In the genomic region with DNA sequence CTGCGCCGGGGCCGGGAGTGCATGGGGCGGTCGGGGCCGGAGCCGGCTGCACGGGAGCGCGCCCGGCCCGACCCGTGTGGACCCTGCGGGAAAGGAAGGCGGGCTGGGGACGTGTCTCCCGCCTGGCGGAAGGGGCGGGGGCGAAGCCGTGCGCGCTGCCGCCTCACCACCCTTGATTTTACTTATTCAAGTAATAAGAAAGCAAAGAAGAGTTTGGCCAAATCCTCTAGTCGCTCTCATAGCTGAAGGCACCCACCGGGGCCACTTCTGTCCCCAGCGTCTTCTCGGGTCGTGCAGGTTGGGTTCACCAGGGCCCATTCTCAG, we compare ENCODE assay signal across 8 cellular contexts. TPM values are rescaled to one million over a fixed set of nuclear protein-coding genes. Genes with fewer than 3 reads are reported as not detected.
A peak's percentile ranks its signal among the peaks of the same experiment; 100 is the strongest.
DNase-seq lines count a peak whose midpoint lies in the region; ATAC-seq and TF ChIP-seq lines count a peak whose summit lies in the region.

No MANE protein-coding gene starts in this region.

- 0 to 1% (median 0%) methylated on average over 16 to 29 of the region's 29 CpGs for WGBS in spleen, 5 donors

- H3K27me3 ChIP-seq in MG63 (no peaks in the 10 kb centered on the region), iPS-20b (ENCODE audit: insufficient read depth, low read length) (no peaks in the 10 kb centered on the region), spleen (replicated peaks in 1 of 7) (no peaks in the 10 kb centered on the region)

- intact Hi-C loops in MCF 10A (cut with micrococcal nuclease): loop anchor here (1.0 kb wide), 1 partner anchor 20 kb away; no protein-coding TSS in a partner anchor
- intact Hi-C loops in spleen (cut with DNase I; ENCODE audit: low total_unique reads): no loop called here

- H3K27ac Mint-ChIP-seq in MCF 10A (ENCODE audit: low read depth, unreplicated experiment): peak overlapping the region; percentile 24

- BruUV-seq in MCF 10A (replicated peaks; lab: Mats Ljungman, UMichigan): no TSS peak

- TF ChIP-seq POLR2A in spleen (IDR thresholded peaks at IDR 0.05): no peak

- H3K4me1 ChIP-seq in iPS-20b (ENCODE audit: insufficient read depth, low read length): peaks cover 21% of the 10 kb centered on the region
- H3K4me1 ChIP-seq in spleen: peaks cover 38 to 66% (median 48%) of the 10 kb centered on the region in 6 donors

- CTCF ChIA-PET in MCF 10A (lab: Yijun Ruan, JAX): interaction anchor here (1.3 kb wide), 1 partner anchor 9 kb away, joined by 3 read pairs; the partner anchor contains the start of genes RNF167 and SLC25A11

- peaks cover 45% of the 10 kb centered on the region for H3K36me3 Mint-ChIP-seq in MCF 10A (ENCODE audit: insufficient read depth, unreplicated experiment)

- H3K4me1 Mint-ChIP-seq in MCF 10A (ENCODE audit: insufficient read depth, unreplicated experiment): peaks cover 41% of the 10 kb centered on the region

- peak; percentile 92 for DNase-seq in EH (ENCODE audit: low read depth)
- DNase-seq in MG63: peak; percentile 83
- DNase-seq in T-helper 22 cell (ENCODE audit: low read depth): peak; percentile 56
- peak; percentile 90 for DNase-seq in MCF 10A (ENCODE audit: unreplicated experiment)
- peak; percentile 96 for DNase-seq in spleen

- ATAC-seq in GM21717 (IDR thresholded peaks at IDR 0.05; ENCODE audit: unreplicated experiment): peak; percentile 32
- ATAC-seq in GM19452 (IDR thresholded peaks at IDR 0.05; ENCODE audit: unreplicated experiment): no peak

- H3K36me3 ChIP-seq in MG63 (peaks cover 41% of the 10 kb centered on the region), iPS-20b (ENCODE audit: insufficient read depth, low read depth, low read length) (peaks cover 32% of the 10 kb centered on the region), spleen (peaks cover 0 to 33% (median 27%) of the 10 kb centered on the region in 6 donors)

- H3K4me3 Mint-ChIP-seq in MCF 10A (ENCODE audit: unreplicated experiment): peak overlapping the region; percentile 74

- peak overlapping the region; percentile 97 for H3K27ac ChIP-seq in iPS-20b (ENCODE audit: low read length)
- peak overlapping the region; percentile 89 to 99 (median 98) for H3K27ac ChIP-seq in spleen

- no peaks in the 10 kb centered on the region for H3K27me3 Mint-ChIP-seq in MCF 10A (ENCODE audit: insufficient read depth, unreplicated experiment)

- POLR2A ChIA-PET in MCF 10A (lab: Yijun Ruan, JAX): interaction anchor here (0.7 to 21.5 kb wide), 14 partner anchors 9 to 158 kb away, joined by 3 to 639 read pairs (median 4); partner anchors contain the start of genes CAMTA2, CHRNE, INCA1 and KIF1C

- TF ChIP-seq CTCF in MCF 10A (IDR thresholded peaks at IDR 0.05; ENCODE audit: unreplicated experiment) (no peak), spleen (IDR thresholded peaks at IDR 0.05 in 8 of 11, conservative IDR thresholded peaks at IDR 0.05 in 3 of 11) (no peak)

- no peaks in the 10 kb centered on the region for H3K9me3 Mint-ChIP-seq in MCF 10A (ENCODE audit: unreplicated experiment)

- H3K9me3 ChIP-seq in MG63 (no peaks in the 10 kb centered on the region), iPS-20b (ENCODE audit: insufficient read depth, low read depth, low read length) (no peaks in the 10 kb centered on the region), spleen (no peaks in the 10 kb centered on the region)

- H3K9ac ChIP-seq in iPS-20b (ENCODE audit: low read depth, low read length): peak overlapping the region; percentile 99

- peak overlapping the region; percentile 89 for H3K4me3 ChIP-seq in MG63
- H3K4me3 ChIP-seq in iPS-20b (ENCODE audit: low read length): peak overlapping the region; percentile 98
- H3K4me3 ChIP-seq in spleen: peak overlapping the region; percentile 78 to 100 (median 98)

RNA-seq across cellular contexts. Expression of gene PFN1, which starts 0.6 kb away (rescaled TPM):
- total RNA-seq in MG63 (2014; rRNA removed; shearing (Covaris generic); ENCODE audit: low replicate concordance): 182 and 263 TPM in 2 replicates
- 1,010 and 1,106 TPM in 2 replicates for total RNA-seq in MCF 10A (2022)
- total RNA-seq in spleen: 1,000 to 10,000 TPM in 1 of 7 donors, 100 to 1,000 TPM in 6; 605 to 1,090 (median 842) TPM
- 1,000 to 10,000 TPM in 1 of 3 donors, 100 to 1,000 TPM in 2; 663 to 1,039 (median 970) TPM for polyA plus RNA-seq in spleen

RNA-seq across cellular contexts. Expression of gene ENO3, which starts 2.0 kb away (rescaled TPM):
- total RNA-seq in MG63 (2014; rRNA removed; shearing (Covaris generic); ENCODE audit: low replicate concordance): 1.3 TPM in 1 of 2 replicates, not detected in the other
- total RNA-seq in MCF 10A (2022) (19.0 and 20.2 TPM in 2 replicates), spleen (10 to 100 TPM in 2 of 7 donors, 1 to 10 TPM in 5; 3.1 to 16.0 (median 8.8) TPM)
- polyA plus RNA-seq in spleen: 10 to 100 TPM; 13.8 to 23.4 (median 15.4) TPM

RNA-seq across cellular contexts. Expression of gene RNF167, which starts 8.9 kb away (rescaled TPM):
- 20.4 and 29.9 TPM in 2 replicates for total RNA-seq in MG63 (2014; rRNA removed; shearing (Covaris generic); ENCODE audit: low replicate concordance)
- total RNA-seq in MCF 10A (2022) (100.0 and 109 TPM in 2 replicates), spleen (100 to 1,000 TPM in 1 of 7 donors, 10 to 100 TPM in 6; 57.6 to 109 (median 78.6) TPM)
- 100 to 1,000 TPM in 2 of 3 donors, 10 to 100 TPM in 1; 96.4 to 146 (median 129) TPM for polyA plus RNA-seq in spleen

RNA-seq across cellular contexts. Expression of gene SLC25A11, which starts 9.1 kb away (rescaled TPM):
- total RNA-seq in MG63 (2014; rRNA removed; shearing (Covaris generic); ENCODE audit: low replicate concordance): 48.0 and 87.3 TPM in 2 replicates
- total RNA-seq in MCF 10A (2022) (46.8 and 54.5 TPM in 2 replicates), spleen (10 to 100 TPM; 37.2 to 61.0 (median 42.9) TPM)
- polyA plus RNA-seq in spleen: 10 to 100 TPM; 22.1 to 52.6 (median 32.3) TPM

RNA-seq across cellular contexts. Expression of gene GP1BA, which starts 16.9 kb away (rescaled TPM):
- total RNA-seq in MG63 (2014; rRNA removed; shearing (Covaris generic); ENCODE audit: low replicate concordance): not detected in 2 replicates
- total RNA-seq in MCF 10A (2022): not detected in 2 replicates
- 1 to 10 TPM; 1.8 to 6.1 (median 3.0) TPM for total RNA-seq in spleen
- polyA plus RNA-seq in spleen: 1 to 10 TPM; 2.0 to 2.9 (median 2.8) TPM
